ENCODE assay signal across 35 cellular contexts in the genomic region with DNA sequence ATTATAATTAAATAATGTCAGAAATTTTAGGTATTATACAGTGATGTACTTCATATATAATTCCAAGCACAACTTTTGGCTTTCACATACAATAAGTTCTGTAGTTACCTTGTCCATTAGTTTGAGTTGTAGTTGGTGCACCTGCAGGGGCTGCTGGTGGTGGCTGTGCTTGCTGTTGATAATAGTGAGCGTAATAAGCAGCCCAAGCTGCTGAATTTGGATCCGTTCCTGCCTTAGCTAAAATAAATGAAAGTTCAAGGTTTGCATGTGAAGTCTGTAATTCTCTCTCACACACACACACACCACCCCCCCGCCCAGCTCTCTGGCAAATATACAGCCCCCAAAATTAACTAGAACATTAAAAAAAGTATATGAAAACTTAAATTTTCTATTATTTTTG.
"Had no signal": no experiment of that assay in that cellular context is flagged by ENCODE, and none has a peak within 500 bp of the region (broad histone marks: within the 10 kb centered on the region; RNA-seq: fewer than 3 reads in every experiment).

No MANE protein-coding gene starts in this region.

- H3K9me3 ChIP-seq: MG63 had no signal

- H3K27me3 ChIP-seq: MG63 had no signal

- DNase-seq: Karpas-422, Kasumi-1, MG63, MM.1S, MV-4-11, NCI-H1048, NCI-H1092, NCI-H1092 treated with DMSO at 0.1 percent for 48 hours, NCI-H1105, NCI-H1105 treated with DMSO at 0.1 percent for 48 hours, NCI-H1417, NCI-H1417 treated with DMSO at 0.1 percent for 48 hours, NCI-H1436, NCI-H1436 treated with DMSO at 0.1 percent for 48 hours, NCI-H146, NCI-H1694, NCI-H1694 treated with DMSO at 0.1 percent for 48 hours, NCI-H187, NCI-H187 treated with DMSO at 0.1 percent for 48 hours, NCI-H1930, NCI-H2029, NCI-H2029 treated with DMSO at 0.1 percent for 48 hours, NCI-H2081, NCI-H2081 treated with DMSO at 0.1 percent for 48 hours, NCI-H2107, NCI-H2171, NCI-H2171 treated with DMSO at 0.1 percent for 48 hours, NCI-H2227 treated with DMSO at 0.1 percent for 48 hours, NCI-H226, NCI-H345, NCI-H446, NCI-H446 treated with DMSO at 0.1 percent for 48 hours, NCI-H510A, NCI-H510A treated with DMSO at 0.1 percent for 48 hours, NCI-H524 had no signal

- H3K4me3 ChIP-seq: MG63 had no signal
